Comparison of ENCODE assay signal across 1 cellular context in genomic region chr17:61927211-61928100, GRCh38.
TF ChIP-seq lines count a peak whose summit lies in the region.

INTS2 (minus strand) TSS chr17:61927982; CDS start chr17:61926644, 1,338 bp downstream.

TF ChIP-seq in HEK293, 187 proteins besides CTCF, POLR2A, EP300 and RAD21 (continued from another document and continues in another):
- TF ChIP-seq PBX3 (CRISPR knock-in tag; IDR thresholded peaks at IDR 0.05) (peak; percentile 18; the same call in 1 of the 2 replicates), BCL11A (tag by site-specific recombination; IDR thresholded peaks at IDR 0.05; ENCODE audit: low read depth) (no peak), ZBTB17 (tag by site-specific recombination; IDR thresholded peaks at IDR 0.05) (peak; percentile 93), SP7 (tag by site-specific recombination; IDR thresholded peaks at IDR 0.05) (peak; percentile 92), ZNF26 (tag by site-specific recombination; IDR thresholded peaks at IDR 0.05) (no peak), ZNF354C (tag by site-specific recombination; IDR thresholded peaks at IDR 0.05; ENCODE audit: borderline replicate concordance, low read depth) (no peak), KLF7 (tag by site-specific recombination; IDR thresholded peaks at IDR 0.05; ENCODE audit: borderline replicate concordance) (peak; percentile 72; the same call in 1 of the 2 replicates), ZNF155 (tag by site-specific recombination; IDR thresholded peaks at IDR 0.05) (no peak; the same call in 1 of the 2 replicates), ZNF394 (tag by site-specific recombination; IDR thresholded peaks at IDR 0.05; ENCODE audit: borderline replicate concordance) (peak; percentile 86), ZNF214 (tag by site-specific recombination; IDR thresholded peaks at IDR 0.05; ENCODE audit: borderline replicate concordance) (no peak), TSHZ1 (tag by site-specific recombination; IDR thresholded peaks at IDR 0.05; ENCODE audit: borderline replicate concordance) (0 out of 2 replicates have a peak, but pooled peaks have one; percentile 15), ZNF596 (tag by site-specific recombination; IDR thresholded peaks at IDR 0.05) (no peak), KLF1 (tag by site-specific recombination; IDR thresholded peaks at IDR 0.05) (peak; percentile 70), ZNF561 (tag by site-specific recombination; IDR thresholded peaks at IDR 0.05; ENCODE audit: borderline replicate concordance) (peak; percentile 93), ZBTB26 (tag by site-specific recombination; optimal IDR thresholded peaks at IDR 0.05) (peak; percentile 68), ZNF623 (tag by site-specific recombination; IDR thresholded peaks at IDR 0.05) (peak; percentile 45; the same call in 1 of the 2 replicates), ZEB2 (tag by site-specific recombination; IDR thresholded peaks at IDR 0.05) (peak; percentile 78), ZNF664 (tag by site-specific recombination; IDR thresholded peaks at IDR 0.05) (peak; percentile 75), ZNF645 (tag by site-specific recombination; IDR thresholded peaks at IDR 0.05) (peak; percentile 77; the same call in 1 of the 2 replicates), ZBTB1 (tag by site-specific recombination; IDR thresholded peaks at IDR 0.05) (0 out of 2 replicates have a peak, but pooled peaks have one; percentile 68), PRDM4 (tag by site-specific recombination; IDR thresholded peaks at IDR 0.05) (peak; percentile 36; the same call in 1 of the 2 replicates), ATF2 (tag by site-specific recombination; IDR thresholded peaks at IDR 0.05; ENCODE audit: low read depth) (no peak), ZFP69B (tag by site-specific recombination; IDR thresholded peaks at IDR 0.05) (peak; percentile 89), ZNF791 (tag by site-specific recombination; IDR thresholded peaks at IDR 0.05) (no peak), ZNF707 (tag by site-specific recombination; IDR thresholded peaks at IDR 0.05) (0 out of 2 replicates have a peak, but pooled peaks have one; percentile 25), WT1 (tag by site-specific recombination; IDR thresholded peaks at IDR 0.05) (peak; percentile 61; the same call in 1 of the 2 replicates), ZNF548 (tag by site-specific recombination; IDR thresholded peaks at IDR 0.05) (peak; percentile 46; the same call in 1 of the 2 replicates), ZSCAN4 (tag by site-specific recombination; IDR thresholded peaks at IDR 0.05) (peak; percentile 71), ZNF140 (tag by site-specific recombination; IDR thresholded peaks at IDR 0.05) (no peak), PRDM2 (tag by site-specific recombination; IDR thresholded peaks at IDR 0.05; ENCODE audit: borderline replicate concordance) (no peak), ZNF404 (tag by site-specific recombination; IDR thresholded peaks at IDR 0.05) (0 out of 2 replicates have a peak, but pooled peaks have one; percentile 21), ZNF600 (tag by site-specific recombination; IDR thresholded peaks at IDR 0.05) (peak; percentile 95), TRIM28 (IDR thresholded peaks at IDR 0.05; ENCODE audit: borderline replicate concordance, low read length) (peak; percentile 94), ZNF544 (tag by site-specific recombination; IDR thresholded peaks at IDR 0.05) (no peak), ZNF692 (tag by site-specific recombination; IDR thresholded peaks at IDR 0.05) (peak; percentile 78; the same call in 1 of the 2 replicates)
